Comparison of ENCODE assay signal across 9 cellular contexts in genomic region chr19:48927692-48928091, GRCh38. TPM values are rescaled to one million over a fixed set of nuclear protein-coding genes. Genes with fewer than 3 reads are reported as not detected.
"Had no signal": no experiment of that assay in that cellular context is flagged by ENCODE, and none has a peak within 500 bp of the region (broad histone marks: within the 10 kb centered on the region; RNA-seq: fewer than 3 reads in every experiment).

No MANE protein-coding gene starts in this region.

RNA-seq across cellular contexts. Expression of gene DHDH, which starts 5.8 kb away (rescaled TPM):
- total RNA-seq: ascending aorta; Right ventricle myocardium superior; T-helper 1 cell treated with Interleukin-12 subunit alpha and Interleukin-12 subunit beta and Interleukin-4 antibody, amounts not matched to agents 30 ng/mL and 1 ng/mL, for 36 hours had no signal

RNA-seq across cellular contexts. Expression of gene TULP2, which starts 29.1 kb away (rescaled TPM):
- total RNA-seq: activated CD4-positive, alpha-beta T cell treated with anti-CD3 and anti-CD28 coated beads, Interleukin-2, amount 10 ng/mL, durations not matched to agents 24 days and 14 days; activated CD8-positive, alpha-beta memory T cell treated with anti-CD3 and anti-CD28 coated beads for 36 hours; activated T-helper 17 cell treated with anti-CD3 and anti-CD28 coated beads, Interleukin-2, amount 50 U/mL, for 72 hours; ascending aorta; M059J; Peyer's patch; Right ventricle myocardium superior; T-helper 1 cell treated with Interleukin-12 subunit alpha and Interleukin-12 subunit beta and Interleukin-4 antibody, amounts not matched to agents 30 ng/mL and 1 ng/mL, for 36 hours; T-helper 2 cell treated with Interferon-gamma antibody and Interleukin-4, amounts not matched to agents 100 ng/mL and 5 ng/mL, for 36 hours had no signal
